In the genomic region with DNA sequence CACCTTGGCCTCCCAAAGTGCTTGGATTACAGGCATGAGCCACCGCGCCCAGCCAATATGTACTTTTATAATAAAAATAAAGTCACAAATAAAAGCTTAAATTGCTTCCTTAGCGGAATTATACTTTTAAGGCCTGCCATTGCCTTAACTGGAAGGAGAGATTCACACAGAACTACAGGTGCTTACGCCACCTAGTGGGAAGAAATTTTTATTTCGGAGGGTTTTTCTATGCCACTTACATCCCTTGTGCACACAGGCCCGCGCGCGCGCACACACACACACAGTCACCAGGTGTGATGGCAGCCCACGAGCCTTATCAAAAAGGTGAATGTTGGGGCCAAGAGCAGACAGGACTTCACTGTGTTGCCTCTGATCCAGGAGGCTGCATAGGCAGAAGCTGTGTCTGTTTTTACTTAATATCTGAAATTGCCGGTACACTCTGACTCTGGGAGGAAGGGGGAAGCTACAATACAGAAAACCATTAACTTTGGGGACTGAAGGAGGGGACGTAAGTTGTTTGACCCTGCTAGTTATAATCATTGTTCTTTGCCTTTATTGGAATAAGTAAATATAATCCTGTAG, we compare ENCODE assay signal across 8 cellular contexts.
A peak's percentile ranks its signal among the peaks of the same experiment; 100 is the strongest.
DNase-seq lines count a peak whose midpoint lies in the region; ATAC-seq and TF ChIP-seq lines count a peak whose summit lies in the region.

No MANE protein-coding gene starts in this region.

- H3K79me2 ChIP-seq in H9 (ENCODE audit: insufficient read depth, low read length), result no peaks in the 10 kb centered on the region

- H2AFZ ChIP-seq in H9 (ENCODE audit: low read length), result peak overlapping the region; percentile 82

- peaks cover 3% of the 10 kb centered on the region for H3K23me2 ChIP-seq in H9 (ENCODE audit: insufficient read length, low read depth, low read length, poor library complexity, severe bottlenecking)

- H3K9me3 ChIP-seq in H9 (ENCODE audit: control insufficient read depth, low read depth, low read length), result no peaks in the 10 kb centered on the region

- peak; percentile 70 for DNase-seq in H9
- peak; percentile 65 for DNase-seq in NCI-H460 (ENCODE audit: extremely low read depth, low read depth)
- DNase-seq in activated T-helper 2 cell treated with anti-CD3 and anti-CD28 coated beads, Interferon-gamma antibody, Interleukin-2, Interleukin-4, amounts not matched to agents 10 μg/mL and 5 μg/mL and 100 μg/mL, durations not matched to agents 14 hours and 24 hours and 36 hours (ENCODE audit: low spot score), result peak; percentile 13
- DNase-seq in Right ventricle myocardium superior, result no peak
- peak; percentile 85 for DNase-seq in pons (ENCODE audit: low spot score)
- no peak for DNase-seq in NK-92 (lab: John Stamatoyannopoulos, UW; ENCODE audit: unreplicated experiment)
- DNase-seq in activated T-helper 1 cell treated with anti-CD3 and anti-CD28 coated beads, Interleukin-12 subunit alpha, Interleukin-12 subunit beta, Interleukin-2, Interleukin-4 antibody, amounts not matched to agents 30 ng/mL and 10 ng/mL and 1 ng/mL, durations not matched to agents 14 hours and 24 hours and 36 hours (ENCODE audit: low spot score), result no peak

- no peak overlapping the region for H3T11ph ChIP-seq in H9 (ENCODE audit: low read length)

- no peaks in the 10 kb centered on the region for H3K27me3 Mint-ChIP-seq in H9 (ENCODE audit: low read depth)
- peaks cover 10% of the 10 kb centered on the region for H3K27me3 Mint-ChIP-seq in activated T-helper 2 cell treated with anti-CD3 and anti-CD28 coated beads, Interferon-gamma antibody, Interleukin-2, Interleukin-4, amounts not matched to agents 10 μg/mL and 5 μg/mL and 100 μg/mL, durations not matched to agents 14 hours and 24 hours and 36 hours (ENCODE audit: low read depth)
- H3K27me3 Mint-ChIP-seq in activated T-helper 1 cell treated with anti-CD3 and anti-CD28 coated beads, Interleukin-12 subunit alpha, Interleukin-12 subunit beta, Interleukin-2, Interleukin-4 antibody, amounts not matched to agents 30 ng/mL and 10 ng/mL and 1 ng/mL, durations not matched to agents 14 hours and 24 hours and 36 hours (ENCODE audit: insufficient read depth), result peaks cover 8% of the 10 kb centered on the region

- no peak overlapping the region for H4K8ac ChIP-seq in H9 (replicated peaks; ENCODE audit: insufficient read length, low read depth, low read length)

- no peak overlapping the region for H4K5ac ChIP-seq in H9 (ENCODE audit: insufficient read length, low read depth, low read length)

- no peak overlapping the region for H3K27ac Mint-ChIP-seq in H9
- H3K27ac Mint-ChIP-seq in activated T-helper 2 cell treated with anti-CD3 and anti-CD28 coated beads, Interferon-gamma antibody, Interleukin-2, Interleukin-4, amounts not matched to agents 10 μg/mL and 5 μg/mL and 100 μg/mL, durations not matched to agents 14 hours and 24 hours and 36 hours, result no peak overlapping the region
- no peak overlapping the region for H3K27ac Mint-ChIP-seq in activated T-helper 1 cell treated with anti-CD3 and anti-CD28 coated beads, Interleukin-12 subunit alpha, Interleukin-12 subunit beta, Interleukin-2, Interleukin-4 antibody, amounts not matched to agents 30 ng/mL and 10 ng/mL and 1 ng/mL, durations not matched to agents 14 hours and 24 hours and 36 hours

- TF ChIP-seq CTCF in C4-2B (conservative IDR thresholded peaks at IDR 0.05) (peak; percentile 79), H9 (conservative IDR thresholded peaks at IDR 0.05) (peak; percentile 73)

- no peak overlapping the region for H2AK5ac ChIP-seq in H9 (ENCODE audit: insufficient read length, low read length)

- no peak overlapping the region for H4K91ac ChIP-seq in H9 (ENCODE audit: insufficient read length, low read depth, low read length)

- H3K4me3 Mint-ChIP-seq in H9, result no peak overlapping the region
- H3K4me3 Mint-ChIP-seq in activated T-helper 2 cell treated with anti-CD3 and anti-CD28 coated beads, Interferon-gamma antibody, Interleukin-2, Interleukin-4, amounts not matched to agents 10 μg/mL and 5 μg/mL and 100 μg/mL, durations not matched to agents 14 hours and 24 hours and 36 hours (ENCODE audit: low read depth), result no peak overlapping the region
- no peak overlapping the region for H3K4me3 Mint-ChIP-seq in activated T-helper 1 cell treated with anti-CD3 and anti-CD28 coated beads, Interleukin-12 subunit alpha, Interleukin-12 subunit beta, Interleukin-2, Interleukin-4 antibody, amounts not matched to agents 30 ng/mL and 10 ng/mL and 1 ng/mL, durations not matched to agents 14 hours and 24 hours and 36 hours

- H3K56ac ChIP-seq in H9 (ENCODE audit: insufficient read length, low read depth, low read length), result no peak overlapping the region

- no peak overlapping the region for H3K4ac ChIP-seq in H9 (ENCODE audit: low read depth, low read length)

- intact Hi-C loops in activated T-helper 2 cell treated with anti-CD3 and anti-CD28 coated beads, Interferon-gamma antibody, Interleukin-2, Interleukin-4, amounts not matched to agents 10 μg/mL and 5 μg/mL and 100 μg/mL, durations not matched to agents 14 hours and 24 hours and 36 hours (cut with micrococcal nuclease), result loop anchor here (1.0 to 10.0 kb wide), 3 partner anchors 380 to 822 kb away; no protein-coding TSS in a partner anchor
- intact Hi-C loops in Right ventricle myocardium superior (cut with DNase I), result loop anchor here (5.0 kb wide), 2 partner anchors 380 to 840 kb away; no protein-coding TSS in a partner anchor
- intact Hi-C loops in activated T-helper 1 cell treated with anti-CD3 and anti-CD28 coated beads, Interleukin-12 subunit alpha, Interleukin-12 subunit beta, Interleukin-2, Interleukin-4 antibody, amounts not matched to agents 30 ng/mL and 10 ng/mL and 1 ng/mL, durations not matched to agents 14 hours and 24 hours and 36 hours (cut with micrococcal nuclease), result no loop called here

- no peaks in the 10 kb centered on the region for H3K36me3 Mint-ChIP-seq in H9 (ENCODE audit: insufficient read depth in 1 of 3, low read depth in 3 of 3)
- H3K36me3 Mint-ChIP-seq in activated T-helper 2 cell treated with anti-CD3 and anti-CD28 coated beads, Interferon-gamma antibody, Interleukin-2, Interleukin-4, amounts not matched to agents 10 μg/mL and 5 μg/mL and 100 μg/mL, durations not matched to agents 14 hours and 24 hours and 36 hours (ENCODE audit: low read depth), result no peaks in the 10 kb centered on the region
- H3K36me3 Mint-ChIP-seq in activated T-helper 1 cell treated with anti-CD3 and anti-CD28 coated beads, Interleukin-12 subunit alpha, Interleukin-12 subunit beta, Interleukin-2, Interleukin-4 antibody, amounts not matched to agents 30 ng/mL and 10 ng/mL and 1 ng/mL, durations not matched to agents 14 hours and 24 hours and 36 hours (ENCODE audit: low read depth), result no peaks in the 10 kb centered on the region

- H3K27ac ChIP-seq in C4-2B, result no peak overlapping the region
- no peak overlapping the region for H3K27ac ChIP-seq in H9 (ENCODE audit: insufficient read length, low read depth, low read length)

- peaks cover 23 to 28% of the 10 kb centered on the region in 2 experiments for H3K4me1 Mint-ChIP-seq in H9
- peaks cover 3% of the 10 kb centered on the region for H3K4me1 Mint-ChIP-seq in activated T-helper 2 cell treated with anti-CD3 and anti-CD28 coated beads, Interferon-gamma antibody, Interleukin-2, Interleukin-4, amounts not matched to agents 10 μg/mL and 5 μg/mL and 100 μg/mL, durations not matched to agents 14 hours and 24 hours and 36 hours (ENCODE audit: low read depth)
- peaks cover 6% of the 10 kb centered on the region for H3K4me1 Mint-ChIP-seq in activated T-helper 1 cell treated with anti-CD3 and anti-CD28 coated beads, Interleukin-12 subunit alpha, Interleukin-12 subunit beta, Interleukin-2, Interleukin-4 antibody, amounts not matched to agents 30 ng/mL and 10 ng/mL and 1 ng/mL, durations not matched to agents 14 hours and 24 hours and 36 hours (ENCODE audit: low read depth)

- peaks cover 0 to 3% of the 10 kb centered on the region in 2 experiments; a peak in 2 of 5 replicates for H3K9me3 Mint-ChIP-seq in H9
- no peaks in the 10 kb centered on the region for H3K9me3 Mint-ChIP-seq in activated T-helper 2 cell treated with anti-CD3 and anti-CD28 coated beads, Interferon-gamma antibody, Interleukin-2, Interleukin-4, amounts not matched to agents 10 μg/mL and 5 μg/mL and 100 μg/mL, durations not matched to agents 14 hours and 24 hours and 36 hours
- H3K9me3 Mint-ChIP-seq in activated T-helper 1 cell treated with anti-CD3 and anti-CD28 coated beads, Interleukin-12 subunit alpha, Interleukin-12 subunit beta, Interleukin-2, Interleukin-4 antibody, amounts not matched to agents 30 ng/mL and 10 ng/mL and 1 ng/mL, durations not matched to agents 14 hours and 24 hours and 36 hours, result no peaks in the 10 kb centered on the region

- no peak overlapping the region for H2BK5ac ChIP-seq in H9 (ENCODE audit: insufficient read length, low read length)

- H3K27me3 ChIP-seq in H9 (ENCODE audit: insufficient read depth, low read length), result no peaks in the 10 kb centered on the region

- ATAC-seq in Right ventricle myocardium superior (ENCODE audit: poor library complexity), result peak; percentile 45

- no peak overlapping the region for H3K18ac ChIP-seq in H9 (ENCODE audit: insufficient read length, low read depth, low read length)

- whole genome bisulfite sequencing in H9 (ENCODE audit: extremely low coverage, insufficient read length, low lambda C conversion rate), result no CpG with 5 or more reads among the region's 13 CpGs

- no peak overlapping the region for H2BK120ac ChIP-seq in H9 (ENCODE audit: low read depth, low read length, poor library complexity, severe bottlenecking)

- H2BK12ac ChIP-seq in H9 (ENCODE audit: insufficient read length, low read depth, low read length), result no peak overlapping the region

- H3K14ac ChIP-seq in H9 (ENCODE audit: insufficient read depth, low read length), result no peak overlapping the region

- H4K20me1 ChIP-seq in H9 (ENCODE audit: control insufficient read depth, insufficient read depth, insufficient read length), result no peaks in the 10 kb centered on the region

- H3K9ac ChIP-seq in H9 (ENCODE audit: extremely low read depth, insufficient read length, low read length), result no peak overlapping the region

- no peak overlapping the region for H3K23ac ChIP-seq in H9 (ENCODE audit: insufficient read length, low read depth, low read length)

- no peak overlapping the region for H2BK15ac ChIP-seq in H9 (ENCODE audit: low read depth, low read length)

- H2BK20ac ChIP-seq in H9 (ENCODE audit: low read depth, low read length, poor library complexity, severe bottlenecking), result no peak overlapping the region

- no peak overlapping the region for H3K4me2 ChIP-seq in H9 (ENCODE audit: insufficient read depth, insufficient read length, low read length)

- no peaks in the 10 kb centered on the region for H3K79me1 ChIP-seq in H9 (ENCODE audit: insufficient read depth, low read depth, low read length, poor library complexity, severe bottlenecking)

- H3K4me1 ChIP-seq in H9 (ENCODE audit: insufficient read depth, low read length), result 0 out of 2 replicates have a peak, but pooled peaks cover 2% of the 10 kb centered on the region

Comparison
In these comparisons a context has a peak if more than half of its experiments do, and no peak if none do; other contexts are left out.
1. DNase-seq: peak in H9 (single experiment), NCI-H460 (single experiment), activated T-helper 2 cell treated with anti-CD3 and anti-CD28 coated beads, Interferon-gamma antibody, Interleukin-2, Interleukin-4, amounts not matched to agents 10 μg/mL and 5 μg/mL and 100 μg/mL, durations not matched to agents 14 hours and 24 hours and 36 hours (single experiment) and pons (single experiment); none in Right ventricle myocardium superior (single experiment), NK-92 (single experiment) and activated T-helper 1 cell treated with anti-CD3 and anti-CD28 coated beads, Interleukin-12 subunit alpha, Interleukin-12 subunit beta, Interleukin-2, Interleukin-4 antibody, amounts not matched to agents 30 ng/mL and 10 ng/mL and 1 ng/mL, durations not matched to agents 14 hours and 24 hours and 36 hours (single experiment).